Comparison of ENCODE assay signal across 24 cellular contexts in the genomic region with DNA sequence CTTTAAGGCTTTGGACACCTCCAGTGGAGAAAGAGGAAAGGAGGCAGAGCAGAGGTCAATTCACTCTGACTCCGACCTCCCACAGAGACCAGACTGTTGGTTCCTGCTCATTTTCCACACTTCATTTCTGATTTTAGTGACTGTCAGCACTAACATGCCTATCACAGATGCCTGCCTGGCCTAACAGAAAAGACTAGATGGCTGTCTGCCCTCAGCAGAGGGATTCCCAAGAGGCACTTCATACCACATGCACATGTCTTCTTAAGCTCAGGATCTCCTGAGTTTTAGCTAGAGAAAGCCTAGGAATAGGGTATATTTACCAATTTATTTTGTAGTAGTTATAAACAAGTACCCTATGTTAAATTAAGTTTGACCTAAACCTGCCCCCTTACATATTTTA.
"Had no signal": no experiment of that assay in that cellular context is flagged by ENCODE, and none has a peak within 500 bp of the region (broad histone marks: within the 10 kb centered on the region; RNA-seq: fewer than 3 reads in every experiment).

No MANE protein-coding gene starts in this region.

- H3K36me3 Mint-ChIP-seq: activated naive CD4-positive, alpha-beta T cell treated with anti-CD3 and anti-CD28 coated beads, Interleukin-2, amount 50 U/mL, for 24 hours had no signal

- H3K36me3 ChIP-seq: MG63, WERI-Rb-1 had no signal

- H3K4me3 Mint-ChIP-seq: activated CD4-positive, alpha-beta memory T cell treated with anti-CD3 and anti-CD28 coated beads, Interleukin-2, amount 10 ng/mL, durations not matched to agents 7 days and 5 days; activated CD4-positive, alpha-beta T cell treated with anti-CD3 and anti-CD28 coated beads for 36 hours; activated naive CD4-positive, alpha-beta T cell treated with anti-CD3 and anti-CD28 coated beads, Interleukin-2, amount 50 U/mL, for 24 hours; activated T-cell treated with anti-CD3 and anti-CD28 coated beads, Interleukin-2, amount 50 U/mL, for 72 hours had no signal

- H3K27ac Mint-ChIP-seq: activated CD4-positive, alpha-beta memory T cell treated with anti-CD3 and anti-CD28 coated beads, Interleukin-2, amount 10 ng/mL, durations not matched to agents 7 days and 5 days; activated CD4-positive, alpha-beta T cell treated with anti-CD3 and anti-CD28 coated beads for 36 hours; activated naive CD4-positive, alpha-beta T cell treated with anti-CD3 and anti-CD28 coated beads, Interleukin-2, amount 50 U/mL, for 24 hours; activated T-cell treated with anti-CD3 and anti-CD28 coated beads, Interleukin-2, amount 50 U/mL, for 72 hours; activated T-helper 2 cell treated with anti-CD3 and anti-CD28 coated beads, Interferon-gamma antibody, Interleukin-2, Interleukin-4, amounts not matched to agents 10 μg/mL and 5 μg/mL and 100 μg/mL, durations not matched to agents 14 hours and 24 hours and 36 hours had no signal

- H3K4me1 ChIP-seq: body of pancreas had no signal

- H3K4me1 Mint-ChIP-seq: activated CD4-positive, alpha-beta memory T cell treated with anti-CD3 and anti-CD28 coated beads, Interleukin-2, amount 10 ng/mL, durations not matched to agents 7 days and 5 days; activated CD4-positive, alpha-beta T cell treated with anti-CD3 and anti-CD28 coated beads for 36 hours; activated naive CD4-positive, alpha-beta T cell treated with anti-CD3 and anti-CD28 coated beads, Interleukin-2, amount 50 U/mL, for 24 hours had no signal

- ATAC-seq: activated CD4-positive, alpha-beta T cell treated with anti-CD3 and anti-CD28 coated beads for 36 hours; activated T-cell treated with anti-CD3 and anti-CD28 coated beads, Interleukin-2, amount 50 U/mL, for 72 hours; body of pancreas had no signal

- H3K27me3 Mint-ChIP-seq: activated naive CD4-positive, alpha-beta T cell treated with anti-CD3 and anti-CD28 coated beads, Interleukin-2, amount 50 U/mL, for 24 hours had no signal

- DNase-seq: activated CD4-positive, alpha-beta memory T cell treated with anti-CD3 and anti-CD28 coated beads, Interleukin-2, amount 10 ng/mL, durations not matched to agents 7 days and 5 days; activated CD4-positive, alpha-beta T cell treated with anti-CD3 and anti-CD28 coated beads for 36 hours; activated CD4-positive, alpha-beta T cell treated with anti-CD3 and anti-CD28 coated beads, Interleukin-2, amount 50 U/mL, for 1 hour; activated gamma-delta T cell treated with Interleukin-2 at 50 U/mL for 16 hours; activated T-cell treated with anti-CD3 and anti-CD28 coated beads, Interleukin-2, amount 50 U/mL, for 72 hours; aorta; body of pancreas; central memory CD4-positive, alpha-beta T cell; MG63; MV-4-11; NCI-H1092 treated with DMSO at 0.1 percent for 48 hours; NCI-H1417 treated with DMSO at 0.1 percent for 48 hours; NCI-H187; NCI-H2081; NCI-H2227 treated with DMSO at 0.1 percent for 48 hours; NCI-H446 treated with DMSO at 0.1 percent for 48 hours; NCI-H524 treated with DMSO at 0.1 percent for 48 hours; NCI-H774; SIG-M5; T-helper 1 cell; WERI-Rb-1 had no signal

- H3K27me3 ChIP-seq: body of pancreas, MG63 had no signal

- H3K9me3 ChIP-seq: body of pancreas, MG63 had no signal

- H3K27ac ChIP-seq: body of pancreas, SK-N-MC, WERI-Rb-1 had no signal

- H3K9me3 Mint-ChIP-seq: activated CD4-positive, alpha-beta memory T cell treated with anti-CD3 and anti-CD28 coated beads, Interleukin-2, amount 10 ng/mL, durations not matched to agents 7 days and 5 days; activated naive CD4-positive, alpha-beta T cell treated with anti-CD3 and anti-CD28 coated beads, Interleukin-2, amount 50 U/mL, for 24 hours; activated T-helper 2 cell treated with anti-CD3 and anti-CD28 coated beads, Interferon-gamma antibody, Interleukin-2, Interleukin-4, amounts not matched to agents 10 μg/mL and 5 μg/mL and 100 μg/mL, durations not matched to agents 14 hours and 24 hours and 36 hours had no signal

- H3K4me3 ChIP-seq: body of pancreas, MG63, SK-N-MC had no signal
